8 cellular contexts compared by ENCODE assay signal in genomic region chr6:25788305-25788922, GRCh38. TPM values are rescaled to one million over a fixed set of nuclear protein-coding genes. Genes with fewer than 3 reads are reported as not detected.
DNase-seq lines count a peak whose midpoint lies in the region; ATAC-seq and TF ChIP-seq lines count a peak whose summit lies in the region.

No MANE protein-coding gene starts in this region.

- no peaks in the 10 kb centered on the region for H3K4me1 Mint-ChIP-seq in activated T-cell treated with anti-CD3 and anti-CD28 coated beads, Interleukin-2, amount 50 U/mL, for 4 hours (ENCODE audit: low read depth)

- no peaks in the 10 kb centered on the region for H3K9me3 ChIP-seq in heart right ventricle

- no peaks in the 10 kb centered on the region for H3K4me1 ChIP-seq in heart right ventricle

- TF ChIP-seq CTCF in AG09309 (IDR thresholded peaks at IDR 0.05; ENCODE audit: control insufficient read depth, insufficient read depth, low read depth, low read length, missing control alignments), result peak; percentile 72
- peak; percentile 62 for TF ChIP-seq CTCF in GM12872 (IDR thresholded peaks at IDR 0.05; ENCODE audit: insufficient read depth, low read depth, low read length)
- TF ChIP-seq CTCF in heart right ventricle (IDR thresholded peaks at IDR 0.05), result peak in 7 of 9 donors; percentile 34 to 59 (median 44)

- ATAC-seq in activated T-cell treated with anti-CD3 and anti-CD28 coated beads, Interleukin-2, amount 50 U/mL, for 4 hours, result peak; percentile 46 to 50
- ATAC-seq in heart right ventricle (peak in 4 of 8 donors; percentile 39 to 55 (median 46)), HG02763 (IDR thresholded peaks at IDR 0.05; ENCODE audit: unreplicated experiment) (no peak), GM18498 (IDR thresholded peaks at IDR 0.05; ENCODE audit: unreplicated experiment) (no peak)

- peaks cover 5% of the 10 kb centered on the region for H3K27me3 Mint-ChIP-seq in activated T-cell treated with anti-CD3 and anti-CD28 coated beads, Interleukin-2, amount 50 U/mL, for 4 hours (ENCODE audit: low read depth)

- no peaks in the 10 kb centered on the region for H3K36me3 Mint-ChIP-seq in activated T-cell treated with anti-CD3 and anti-CD28 coated beads, Interleukin-2, amount 50 U/mL, for 4 hours (ENCODE audit: insufficient read depth)

- H3K9me3 Mint-ChIP-seq in activated T-cell treated with anti-CD3 and anti-CD28 coated beads, Interleukin-2, amount 50 U/mL, for 4 hours, result no peaks in the 10 kb centered on the region

- WGBS in heart right ventricle, 2 donors, result 63 to 74% methylated on average over 4 of the region's 4 CpGs

- no peaks in the 10 kb centered on the region for H3K27me3 ChIP-seq in heart right ventricle

- no peaks in the 10 kb centered on the region for H3K36me3 ChIP-seq in heart right ventricle

- H3K4me3 Mint-ChIP-seq in activated T-cell treated with anti-CD3 and anti-CD28 coated beads, Interleukin-2, amount 50 U/mL, for 4 hours, result no peak overlapping the region

- H3K4me3 ChIP-seq in AG09309 (ENCODE audit: control insufficient read depth, low read depth, low read length), result no peak overlapping the region
- H3K4me3 ChIP-seq in heart right ventricle, result no peak overlapping the region

- no peak overlapping the region for H3K27ac ChIP-seq in heart right ventricle

- intact Hi-C loops in heart right ventricle (cut with DNase I), result loop anchor here in 4 of 10 donors (5.0 to 10.0 kb wide), 4 partner anchors 96 to 214 kb away; no protein-coding TSS in a partner anchor

- DNase-seq in AG09309 (ENCODE audit: low read depth) (peak; percentile 14), NCI-H82 (lab: John Stamatoyannopoulos, UW) (peak; percentile 86), heart right ventricle (peak in 1 of 2 donors; percentile 40)
- peak; percentile 17 for DNase-seq in activated T-cell treated with anti-CD3 and anti-CD28 coated beads, Interleukin-2, amount 50 U/mL, for 4 hours
- DNase-seq in stimulated activated CD4-positive, alpha-beta T cell treated with anti-CD3 and anti-CD28 coated beads, Interleukin-15, amount 100 ng/mL, for 48 hours (ENCODE audit: low read depth in 2 of 2), result peak; percentile 6 to 36

RNA-seq across cellular contexts. Expression of gene SLC17A4, which starts 33.9 kb away (rescaled TPM):
- not detected for total RNA-seq in activated T-cell treated with anti-CD3 and anti-CD28 coated beads, Interleukin-2, amount 50 U/mL, for 4 hours
- not detected for total RNA-seq in heart right ventricle
- polyA plus RNA-seq in heart right ventricle, result not detected

RNA-seq across cellular contexts. Expression of gene SLC17A1, which starts 43.4 kb away (rescaled TPM):
- not detected for total RNA-seq in activated T-cell treated with anti-CD3 and anti-CD28 coated beads, Interleukin-2, amount 50 U/mL, for 4 hours
- total RNA-seq in heart right ventricle, result not detected
- not detected for polyA plus RNA-seq in heart right ventricle

Comparison
In these comparisons a context has a peak if more than half of its experiments do, and no peak if none do; other contexts are left out.
1. ATAC-seq: peak in activated T-cell treated with anti-CD3 and anti-CD28 coated beads, Interleukin-2, amount 50 U/mL, for 4 hours (2 of 2); none in HG02763 (single experiment) and GM18498 (single experiment).
2. Peak in every context shown above with its lines, with median percentiles within 50 percentile points of each other: CTCF ChIP-seq.